In genomic region chr16:10647264-10647720, GRCh38 we compare ENCODE assay signal across 19 cellular contexts. TPM values are rescaled to one million over a fixed set of nuclear protein-coding genes. Genes with fewer than 3 reads are reported as not detected.
A peak's percentile ranks its signal among the peaks of the same experiment; 100 is the strongest.
DNase-seq lines count a peak whose midpoint lies in the region; ATAC-seq, FAIRE-seq and TF ChIP-seq lines count a peak whose summit lies in the region.
"Had no signal": no experiment of that assay in that cellular context is flagged by ENCODE, and none has a peak within 500 bp of the region (broad histone marks: within the 10 kb centered on the region; RNA-seq: fewer than 3 reads in every experiment).

No MANE protein-coding gene starts in this region.

- TSS peak; percentile 61 for BruUV-seq in HepG2 (replicated peaks; lab: Mats Ljungman, UMichigan)

- TF ChIP-seq CTCF in GM23338 (conservative IDR thresholded peaks at IDR 0.05; ENCODE audit: low read depth in 2 of 2), result peak in 1 of 2 experiments; percentile 26; a peak in 1 of 4 replicates
- no peak for TF ChIP-seq CTCF in HepG2 (CRISPR knock-in tag; IDR thresholded peaks at IDR 0.05)
- no peak for TF ChIP-seq CTCF in hepatocyte (IDR thresholded peaks at IDR 0.05; ENCODE audit: poor library complexity)

- WGBS in HepG2 (ENCODE audit: low lambda C conversion rate), result 92% methylated on average over 10 of the region's 10 CpGs
- WGBS in hepatocyte (ENCODE audit: low lambda C conversion rate, missing lambda C conversion rate), result over 99% methylated on average over 10 of the region's 10 CpGs

- peaks cover 16% of the 10 kb centered on the region for H3K4me1 Mint-ChIP-seq in GM23338
- H3K4me1 Mint-ChIP-seq: CD4-positive, alpha-beta memory T cell had no signal

- FAIRE-seq in HepG2 (lab: Jason Lieb, UNC), result no peak
- FAIRE-seq: GM12892 had no signal

- H3K27ac ChIP-seq in GM23338 (ENCODE audit: low read depth) (no peak overlapping the region), HepG2 (ENCODE audit: extremely low read length, insufficient read depth, low read length) (peak overlapping the region; percentile 80), hepatocyte (no peak overlapping the region)
- H3K27ac ChIP-seq: GM23248 had no signal

- H3K27ac Mint-ChIP-seq in GM23338, result no peak overlapping the region
- H3K27ac Mint-ChIP-seq: B cell; CD4-positive, alpha-beta memory T cell; IgD-negative memory B cell had no signal

- H3K4me2 ChIP-seq in GM23338, result no peak overlapping the region
- H3K4me2 ChIP-seq in HepG2 (ENCODE audit: low read depth, low read length), result peak overlapping the region; percentile 59
- no peak overlapping the region for H3K4me2 ChIP-seq in hepatocyte

- no peaks in the 10 kb centered on the region for H3F3A ChIP-seq in GM23338 (replicated peaks; ENCODE audit: low read depth)

- H3K4me3 ChIP-seq in GM23338, result no peak overlapping the region
- 0 out of 6 replicates have a peak overlapping the region, but pooled peaks of 1 of the 3 experiments have one; percentile 6 for H3K4me3 ChIP-seq in HepG2 (replicated peaks in 1 of 3; ENCODE audit: insufficient read depth in 1 of 3, low read depth in 2 of 3, low read length in 3 of 3)
- no peak overlapping the region for H3K4me3 ChIP-seq in hepatocyte
- H3K4me3 ChIP-seq: GM23248 had no signal

- no peak for DNase-seq in GM23338 (ENCODE audit: low spot score)
- DNase-seq in HepG2 (ENCODE audit: low spot score), result no peak
- DNase-seq in posterior vena cava (ENCODE audit: low spot score), result peak; percentile 28
- no peak for DNase-seq in hepatocyte (ENCODE audit: low spot score)
- no peak for DNase-seq in retina
- DNase-seq in HPDE6-E6E7 (ENCODE audit: extremely low spot score), result no peak
- DNase-seq: C1 segment of cervical spinal cord; CD4-positive, alpha-beta memory T cell; DMS79; GDM1; GM23248; H7; KG1 had no signal

- no peaks in the 10 kb centered on the region for H3K9me3 ChIP-seq in HepG2 (ENCODE audit: low read length)
- no peaks in the 10 kb centered on the region for H3K9me3 ChIP-seq in hepatocyte (ENCODE audit: low read depth)

- no peaks in the 10 kb centered on the region for H3K36me3 Mint-ChIP-seq in GM23338 (ENCODE audit: low read depth)
- H3K36me3 Mint-ChIP-seq: CD4-positive, alpha-beta memory T cell; IgD-negative memory B cell had no signal

- peaks cover 5% of the 10 kb centered on the region; the same call in 1 of the 2 replicates for H3K4me1 ChIP-seq in GM23338 (ENCODE audit: insufficient read depth)
- H3K4me1 ChIP-seq in HepG2 (ENCODE audit: insufficient read depth, low read length), result peaks cover 91% of the 10 kb centered on the region
- H3K4me1 ChIP-seq in hepatocyte (ENCODE audit: insufficient read depth), result peaks cover 7% of the 10 kb centered on the region

- intact Hi-C loops in HepG2 (cut with micrococcal nuclease; ENCODE audit: unreplicated experiment) (loop anchor here (5.0 to 10.0 kb wide), 2 partner anchors 90 to 332 kb away; no protein-coding TSS in a partner anchor), posterior vena cava (cut with DNase I) (no loop called here)

- H3K9me3 Mint-ChIP-seq in GM23338, result no peaks in the 10 kb centered on the region
- H3K9me3 Mint-ChIP-seq: IgD-negative memory B cell had no signal

- no peak for TF ChIP-seq POLR2A in HepG2 (IDR thresholded peaks at IDR 0.05; ENCODE audit: insufficient read depth in 1 of 2, low read depth in 2 of 2, low read length in 2 of 2)

- no peaks in the 10 kb centered on the region for H3K36me3 ChIP-seq in GM23338 (ENCODE audit: insufficient read depth)
- no peaks in the 10 kb centered on the region for H3K36me3 ChIP-seq in HepG2 (replicated peaks in 1 of 2; ENCODE audit: control insufficient read depth in 1 of 2, insufficient read depth in 2 of 2, low read length in 2 of 2)
- no peaks in the 10 kb centered on the region for H3K36me3 ChIP-seq in hepatocyte (replicated peaks; ENCODE audit: insufficient read depth, low read depth)

- H3K79me2 ChIP-seq in GM23338 (replicated peaks; ENCODE audit: insufficient read depth), result no peaks in the 10 kb centered on the region
- no peaks in the 10 kb centered on the region for H3K79me2 ChIP-seq in HepG2 (ENCODE audit: insufficient read depth, low read length)
- no peaks in the 10 kb centered on the region for H3K79me2 ChIP-seq in hepatocyte

- H3K27me3 ChIP-seq in GM23338 (ENCODE audit: insufficient read depth) (no peaks in the 10 kb centered on the region), HepG2 (ENCODE audit: control insufficient read depth in 1 of 2, insufficient read depth in 2 of 2, low read length in 2 of 2) (no peaks in the 10 kb centered on the region), hepatocyte (no peaks in the 10 kb centered on the region)

- in situ Hi-C loops in HepG2 (cut with HindIII; ENCODE audit: extremely low pct_ligation_motif_present, low pct_unique_long_range_greater_than_20kb), result no loop called here

- H3K9ac ChIP-seq in HepG2 (ENCODE audit: insufficient read depth, low read depth, low read length), result peak overlapping the region; percentile 51
- H3K9ac ChIP-seq: GM23248 had no signal

- H3K4me3 Mint-ChIP-seq in GM23338, result no peak overlapping the region
- H3K4me3 Mint-ChIP-seq: B cell; CD4-positive, alpha-beta memory T cell; IgD-negative memory B cell had no signal

- no peaks in the 10 kb centered on the region for H3K27me3 Mint-ChIP-seq in GM23338 (ENCODE audit: insufficient read depth, low read depth, poor library complexity)
- H3K27me3 Mint-ChIP-seq: IgD-negative memory B cell had no signal

- no peak for TF ChIP-seq RAD21 in HepG2 (CRISPR knock-in tag; IDR thresholded peaks at IDR 0.05)

- H4K20me1 ChIP-seq in GM23338 (replicated peaks; ENCODE audit: insufficient read depth) (no peaks in the 10 kb centered on the region), HepG2 (ENCODE audit: insufficient read depth, low read length) (no peaks in the 10 kb centered on the region), hepatocyte (ENCODE audit: insufficient read depth, poor library complexity, severe bottlenecking) (no peaks in the 10 kb centered on the region)

- POLR2A ChIA-PET in HepG2 (lab: Yijun Ruan, JAX), result interaction anchor here (0.6 to 2.3 kb wide), 7 partner anchors 21 to 97 kb away, joined by 3 to 12 read pairs (median 4); partner anchors contain the start of genes EMP2 and NUBP1

- H2AFZ ChIP-seq in GM23338, result no peak overlapping the region
- H2AFZ ChIP-seq in HepG2 (ENCODE audit: low read length), result no peak overlapping the region
- no peak overlapping the region for H2AFZ ChIP-seq in hepatocyte
- H2AFZ ChIP-seq: GM23248 had no signal

- H3K9me2 ChIP-seq in GM23338 (ENCODE audit: insufficient read depth) (no peaks in the 10 kb centered on the region), hepatocyte (replicated peaks; ENCODE audit: insufficient read depth) (no peaks in the 10 kb centered on the region)

- TF ChIP-seq EP300 in HepG2 (IDR thresholded peaks at IDR 0.05; ENCODE audit: low read depth in 2 of 2, low read length in 2 of 2) (no peak), HepG2 (CRISPR knock-in tag; IDR thresholded peaks at IDR 0.05; ENCODE audit: borderline replicate concordance) (no peak)

- ATAC-seq in GM23338, result peak; percentile 22; the same call in 2 of the 3 replicates
- ATAC-seq in HepG2, result peak; percentile 18
- ATAC-seq in GM18502 (IDR thresholded peaks at IDR 0.05; ENCODE audit: poor library complexity, unreplicated experiment), result no peak

- CTCF ChIA-PET in HepG2 (lab: Yijun Ruan, JAX; ENCODE audit: low intra/inter-chr PET ratio, low total read pairs), result no interaction called here

TF ChIP-seq in GM23338, 12 proteins besides CTCF, POLR2A, EP300 and RAD21 (continues in another document):
- no peak for TF ChIP-seq NANOG (IDR thresholded peaks at IDR 0.05; ENCODE audit: borderline replicate concordance)

TF ChIP-seq in HepG2, 621 proteins besides CTCF, POLR2A, EP300 and RAD21 (continues in another document):
- TF ChIP-seq CBFB (CRISPR knock-in tag; IDR thresholded peaks at IDR 0.05), result no peak
- 0 out of 2 replicates have a peak, but pooled peaks have one; percentile 1 for TF ChIP-seq ZNF784 (CRISPR knock-in tag; IDR thresholded peaks at IDR 0.05; ENCODE audit: borderline replicate concordance)
- peak; percentile 3; the same call in 1 of the 2 replicates for TF ChIP-seq ZNF232 (CRISPR knock-in tag; IDR thresholded peaks at IDR 0.05; ENCODE audit: borderline replicate concordance)

RNA-seq across cellular contexts. Expression of gene TEKT5, which starts 47.4 kb away (rescaled TPM):
- total RNA-seq in GM23338 (2014; rRNA removed; shearing (Covaris generic)), result 0.19 and 0.52 TPM in 2 replicates
- polyA plus RNA-seq in GM23338 (2016; fragmentation: Nextera tagmentation; extraction: Ambion mirVana) (not detected in 2 replicates), HepG2 (2011; rRNA removed) (0.16 and 0.25 TPM in 2 replicates), hepatocyte (not detected in 2 replicates)
- total RNA-seq in HepG2 (2016; rRNA removed; fragmentation: Illumina TruSeq; extraction: Trizol) (not detected in 2 replicates), posterior vena cava (under 1 TPM in 1 of 2 donors, not detected in 1; 0.14 TPM), hepatocyte (not detected in 2 replicates)
- not detected in 2 replicates for total RNA-seq in HepG2 (2016; cell fraction: cytosol; rRNA removed; fragmentation: Illumina TruSeq; extraction: Trizol; ENCODE audit: low read depth)
- not detected in 2 replicates for total RNA-seq in HepG2 (2016; cell fraction: insoluble cytoplasmic fraction; rRNA removed; fragmentation: Illumina TruSeq; extraction: Trizol)
- total RNA-seq in HepG2 (2016; cell fraction: membrane; rRNA removed; fragmentation: Illumina TruSeq; extraction: Trizol), result not detected in 2 replicates
- total RNA-seq in HepG2 (2016; cell fraction: nucleus; rRNA removed; fragmentation: Illumina TruSeq; extraction: Trizol), result not detected in 2 replicates
- 0.08 TPM in 1 of 2 replicates, not detected in the other for polyA plus RNA-seq in HepG2 (2011; cell fraction: cytosol; rRNA removed)
- 0.12 and 0.16 TPM in 2 replicates for polyA plus RNA-seq in HepG2 (2011; cell fraction: nucleus; rRNA removed)
- polyA plus RNA-seq in HepG2 (2012), result 0.39 and 0.84 TPM in 2 replicates
- not detected in 2 replicates for polyA plus RNA-seq in HepG2 (2016; cell fraction: cytosol; fragmentation: Illumina TruSeq; extraction: Trizol; ENCODE audit: low read depth)
- not detected in 2 replicates for polyA plus RNA-seq in HepG2 (2016; cell fraction: insoluble cytoplasmic fraction; fragmentation: Illumina TruSeq; extraction: Trizol; ENCODE audit: low read depth)
- not detected in 2 replicates for polyA plus RNA-seq in HepG2 (2016; cell fraction: membrane; fragmentation: Illumina TruSeq; extraction: Trizol; ENCODE audit: low read depth)
- polyA plus RNA-seq in HepG2 (2016; cell fraction: nucleus; fragmentation: Illumina TruSeq; extraction: Trizol; ENCODE audit: insufficient read depth, low read depth), result not detected in 2 replicates
- not detected in 2 replicates for polyA minus RNA-seq in HepG2 (2011; rRNA and poly(A)+ RNA removed; ENCODE audit: low replicate concordance)
- not detected in 2 replicates for polyA minus RNA-seq in HepG2 (2011; cell fraction: cytosol; rRNA and poly(A)+ RNA removed)
- 0.64 and 1.2 TPM in 2 replicates for polyA minus RNA-seq in HepG2 (2011; cell fraction: nucleus; rRNA and poly(A)+ RNA removed)
- total RNA-seq: A172; CD4-positive, alpha-beta memory T cell; GM23248; HT-29 had no signal
- polyA plus RNA-seq: CD4-positive, alpha-beta memory T cell; GM23248; IgD-negative memory B cell had no signal
